Comparison of ENCODE assay signal across 1 cellular context in genomic region chr20:25623736-25624499, GRCh38.
TF ChIP-seq lines count a peak whose summit lies in the region.

Gene NANP, minus strand, starts transcription at chr20:25624014. Its CDS starts 66 bp downstream, at chr20:25623948.

TF ChIP-seq in HepG2, 621 proteins besides CTCF, POLR2A, EP300 and RAD21 (continued from another document and continues in another):
- TF ChIP-seq ZNF281 (CRISPR knock-in tag; IDR thresholded peaks at IDR 0.05; ENCODE audit: borderline replicate concordance) (peak; percentile 45; the same call in 1 of the 2 replicates), PAF1 (CRISPR knock-in tag; IDR thresholded peaks at IDR 0.05) (no peak; the same call in 1 of the 2 replicates), ZBTB3 (CRISPR knock-in tag; IDR thresholded peaks at IDR 0.05; ENCODE audit: borderline replicate concordance, low read depth) (no peak; the same call in 1 of the 2 replicates), CENPBD1 (CRISPR knock-in tag; IDR thresholded peaks at IDR 0.05; ENCODE audit: borderline replicate concordance, low read depth) (0 out of 2 replicates have a peak, but pooled peaks have one; percentile 20), SALL1 (CRISPR knock-in tag; IDR thresholded peaks at IDR 0.05) (peak; percentile 90), ELF1 (CRISPR knock-in tag; IDR thresholded peaks at IDR 0.05) (peak; percentile 50; the same call in 1 of the 2 replicates), FOXO1 (CRISPR knock-in tag; IDR thresholded peaks at IDR 0.05) (peak; percentile 50), ZNF260 (CRISPR knock-in tag; IDR thresholded peaks at IDR 0.05; ENCODE audit: borderline replicate concordance, low read depth) (peak; percentile 93; the same call in 1 of the 2 replicates), ARNT (IDR thresholded peaks at IDR 0.05) (no peak), AKAP8 (CRISPR knock-in tag; IDR thresholded peaks at IDR 0.05) (peak; percentile 94), ZC3H13 (CRISPR knock-in tag; IDR thresholded peaks at IDR 0.05) (no peak; the same call in none of the 2 replicates), GPN1 (CRISPR knock-in tag; IDR thresholded peaks at IDR 0.05; ENCODE audit: borderline replicate concordance) (peak; percentile 81; the same call in 1 of the 2 replicates), ZNF280B (CRISPR knock-in tag; IDR thresholded peaks at IDR 0.05; ENCODE audit: borderline replicate concordance) (peak; percentile 99), SAP130 (CRISPR knock-in tag; IDR thresholded peaks at IDR 0.05; ENCODE audit: low read depth) (peak; percentile 94), ZFYVE20 (CRISPR knock-in tag; IDR thresholded peaks at IDR 0.05; ENCODE audit: borderline replicate concordance, low read depth) (peak; percentile 98), HNRNPH1 (optimal IDR thresholded peaks at IDR 0.05; ENCODE audit: low read depth, low read length) (peak; percentile 55), NPAS2 (CRISPR knock-in tag; IDR thresholded peaks at IDR 0.05; ENCODE audit: borderline replicate concordance) (peak; percentile 89; the same call in 1 of the 2 replicates), ZNF740 (CRISPR knock-in tag; IDR thresholded peaks at IDR 0.05) (peak; percentile 56), ZNF142 (CRISPR knock-in tag; IDR thresholded peaks at IDR 0.05) (peak; percentile 97), ZNF101 (CRISPR knock-in tag; IDR thresholded peaks at IDR 0.05; ENCODE audit: borderline replicate concordance, low read depth) (peak; percentile 88; the same call in 1 of the 2 replicates), NCOR1 (IDR thresholded peaks at IDR 0.05; ENCODE audit: borderline replicate concordance, low read length) (peak; percentile 11; the same call in 1 of the 2 replicates), CEBPB (IDR thresholded peaks at IDR 0.05; ENCODE audit: borderline replicate concordance, low read depth, low read length) (no peak), RARG (CRISPR knock-in tag; IDR thresholded peaks at IDR 0.05; ENCODE audit: low read depth) (no peak), ZNF337 (CRISPR knock-in tag; IDR thresholded peaks at IDR 0.05; ENCODE audit: borderline replicate concordance, low read depth) (peak; percentile 99), RFXANK (CRISPR knock-in tag; IDR thresholded peaks at IDR 0.05) (peak; percentile 75; the same call in 1 of the 2 replicates), ZNF44 (CRISPR knock-in tag; IDR thresholded peaks at IDR 0.05) (peak; percentile 98), MIER2 (CRISPR knock-in tag; IDR thresholded peaks at IDR 0.05) (no peak; the same call in none of the 2 replicates), MLXIP (CRISPR knock-in tag; IDR thresholded peaks at IDR 0.05; ENCODE audit: borderline replicate concordance) (peak; percentile 86), KIAA2018 (CRISPR knock-in tag; IDR thresholded peaks at IDR 0.05; ENCODE audit: borderline replicate concordance) (peak; percentile 91), ZNF251 (CRISPR knock-in tag; IDR thresholded peaks at IDR 0.05) (peak; percentile 99), DNMT1 (CRISPR knock-in tag; IDR thresholded peaks at IDR 0.05) (peak; percentile 99), FOXJ3 (CRISPR knock-in tag; IDR thresholded peaks at IDR 0.05; ENCODE audit: borderline replicate concordance) (peak; percentile 59), EED (CRISPR knock-in tag; IDR thresholded peaks at IDR 0.05) (peak; percentile 100), ZNF484 (CRISPR knock-in tag; IDR thresholded peaks at IDR 0.05; ENCODE audit: borderline replicate concordance, low read depth) (no peak; the same call in 1 of the 2 replicates), ZNF674 (CRISPR knock-in tag; IDR thresholded peaks at IDR 0.05; ENCODE audit: low read depth) (peak; percentile 73; the same call in 1 of the 2 replicates)
